In the genomic region with DNA sequence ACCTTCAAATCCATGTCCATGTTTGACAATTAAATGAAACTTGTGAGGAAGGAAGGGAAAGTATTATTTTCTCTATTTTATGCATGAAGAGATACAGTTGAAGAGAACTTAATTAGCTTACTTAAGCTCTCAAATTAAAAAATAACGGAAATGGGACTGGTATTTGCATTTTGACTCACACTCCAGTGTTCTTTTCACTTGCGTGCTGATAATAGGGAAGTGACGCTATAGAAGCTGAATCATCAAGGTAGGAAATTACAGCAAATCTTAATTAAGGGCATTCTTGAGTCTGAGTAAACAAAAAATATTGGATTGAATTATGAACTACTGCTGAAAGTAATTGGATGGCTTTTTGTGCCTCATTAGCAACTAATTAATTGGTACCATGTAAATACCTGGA, we compare ENCODE assay signal across 21 cellular contexts. TPM values are rescaled to one million over a fixed set of nuclear protein-coding genes. Genes with fewer than 3 reads are reported as not detected.
"Had no signal": no experiment of that assay in that cellular context is flagged by ENCODE, and none has a peak within 500 bp of the region (broad histone marks: within the 10 kb centered on the region; RNA-seq: fewer than 3 reads in every experiment).

No MANE protein-coding gene starts in this region.

- H3K27me3 ChIP-seq: cardiac muscle cell, left lung, spleen had no signal

- H3K4me1 ChIP-seq: left lung, spleen had no signal

- DNase-seq: activated CD4-positive, alpha-beta memory T cell treated with anti-CD3 and anti-CD28 coated beads for 36 hours; activated CD4-positive, alpha-beta T cell treated with anti-CD3 and anti-CD28 coated beads for 36 hours; activated T-cell treated with anti-CD3 and anti-CD28 coated beads for 4 hours; dermis blood vessel endothelial cell; effector memory CD8-positive, alpha-beta T cell; foreskin melanocyte; head of caudate nucleus; left lung; retina; spleen; stimulated activated naive CD4-positive, alpha-beta T cell had no signal

- H3K27ac ChIP-seq: cardiac muscle cell, left lung, spleen had no signal

- H3K4me3 ChIP-seq: cardiac muscle cell, left lung, spleen had no signal

- H3K36me3 ChIP-seq: cardiac muscle cell, left lung, spleen had no signal

- FAIRE-seq: TTC549 had no signal

- H3K9me3 ChIP-seq: left lung, spleen had no signal

- ATAC-seq: activated CD4-positive, alpha-beta T cell treated with anti-CD3 and anti-CD28 coated beads for 36 hours; effector memory CD8-positive, alpha-beta T cell; left lung had no signal

RNA-seq across cellular contexts. Expression of a gene that starts 44.0 kb away (rescaled TPM):
- total RNA-seq: activated CD4-positive, alpha-beta memory T cell treated with anti-CD3 and anti-CD28 coated beads for 36 hours; activated CD4-positive, alpha-beta T cell treated with anti-CD3 and anti-CD28 coated beads for 36 hours; cardiac muscle cell; dermis blood vessel endothelial cell; epithelial cell of proximal tubule; kidney epithelial cell; left lung; lung microvascular endothelial cell; mononuclear cell; neural crest cell; omental fat pad; posterior vena cava; spleen; urinary bladder had no signal
